ENCODE assay signal across 8 cellular contexts in the genomic region with DNA sequence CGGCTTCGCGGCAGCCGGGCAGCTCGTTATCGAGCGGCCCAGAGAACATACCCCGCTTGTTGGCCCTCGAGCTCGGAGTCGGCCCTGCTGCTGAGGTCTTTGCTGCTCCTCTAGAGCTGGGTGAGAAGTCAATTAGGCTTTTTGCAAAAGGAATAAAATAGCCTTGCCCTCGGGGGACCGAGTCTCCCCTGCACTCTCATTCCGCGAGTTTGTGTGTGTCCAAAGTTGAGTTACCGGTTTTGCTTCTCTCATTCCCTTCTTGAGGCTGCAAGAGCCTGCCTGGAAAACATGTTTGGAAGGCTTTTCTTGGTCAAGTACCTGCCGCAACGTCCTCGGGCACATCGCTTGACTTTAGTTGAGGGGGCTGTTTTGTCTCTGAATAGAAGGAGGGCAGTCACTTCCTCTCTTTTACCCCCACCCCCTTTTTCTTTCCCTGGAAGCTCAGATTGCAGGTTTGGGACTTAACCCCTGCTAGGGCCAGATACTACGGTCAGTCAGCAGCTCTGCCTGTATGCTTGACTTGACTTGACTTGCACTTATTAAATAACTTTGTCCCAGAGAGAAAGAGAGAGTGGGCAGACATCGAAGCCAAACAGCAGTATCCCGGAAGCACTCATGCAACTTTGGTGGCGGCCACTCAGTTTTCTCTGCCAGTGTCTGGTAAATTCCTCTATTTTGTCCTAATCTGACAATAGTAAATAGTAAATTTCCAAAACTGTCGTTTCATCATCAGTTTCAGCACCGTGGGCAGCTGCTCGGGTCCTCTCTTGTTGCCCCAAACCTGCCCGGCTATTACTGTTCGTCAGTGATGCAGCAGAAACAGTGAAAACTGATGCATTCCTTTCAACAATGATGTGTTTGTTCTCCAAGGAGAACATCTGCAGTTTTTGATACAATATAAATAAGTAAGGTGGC. TPM values are rescaled to one million over a fixed set of nuclear protein-coding genes. Genes with fewer than 3 reads are reported as not detected.
DNase-seq lines count a peak whose midpoint lies in the region; ATAC-seq and TF ChIP-seq lines count a peak whose summit lies in the region.

No MANE protein-coding gene starts in this region.

- peak; percentile 22 for ATAC-seq in HG02938 (IDR thresholded peaks at IDR 0.05; ENCODE audit: unreplicated experiment)

- peak overlapping the region; percentile 82 for H3K4me2 ChIP-seq in parathyroid adenoma (ENCODE audit: low read length)

- H3K27ac ChIP-seq in ACC112 (ENCODE audit: low read depth, low read length) (peak overlapping the region; percentile 87), adrenal gland (peak overlapping the region; percentile 95 to 100 (median 99)), left ventricle myocardium inferior (replicated peaks) (peak overlapping the region; percentile 100), parathyroid adenoma (peak overlapping the region; percentile 88)

- 0 to 1% (median 0%) methylated on average over 14 to 29 of the region's 29 CpGs for WGBS in adrenal gland, 4 donors

- TF ChIP-seq CTCF in GM13976 (IDR thresholded peaks at IDR 0.05; ENCODE audit: borderline replicate concordance, control extremely low read depth, extremely low read depth, insufficient read depth, missing control alignments) (no peak), adrenal gland (IDR thresholded peaks at IDR 0.05) (no peak), left ventricle myocardium inferior (IDR thresholded peaks at IDR 0.05; ENCODE audit: borderline replicate concordance) (no peak), parathyroid adenoma (IDR thresholded peaks at IDR 0.05) (no peak)

- no peak for TF ChIP-seq POLR2A in adrenal gland (IDR thresholded peaks at IDR 0.05)

- H3K9ac ChIP-seq in parathyroid adenoma, result peak overlapping the region; percentile 67

- in situ Hi-C loops in GM13976 (cut with MboI; ENCODE audit: low sequenced_read_pairs, unreplicated experiment), result no loop called here

- intact Hi-C loops in adrenal gland (cut with DNase I) (no loop called here), left ventricle myocardium inferior (cut with micrococcal nuclease) (no loop called here)

- peak overlapping the region; percentile 99 for H3K4me3 ChIP-seq in ACC112 (ENCODE audit: low read depth, low read length)
- peak overlapping the region; percentile 44 to 78 (median 76) for H3K4me3 ChIP-seq in adrenal gland
- peak overlapping the region; percentile 88 for H3K4me3 ChIP-seq in left ventricle myocardium inferior
- peak overlapping the region; percentile 94 for H3K4me3 ChIP-seq in parathyroid adenoma (ENCODE audit: low read depth, low read length)

- H3K36me3 ChIP-seq in ACC112 (ENCODE audit: insufficient read depth, low read length) (no peaks in the 10 kb centered on the region), adrenal gland (replicated peaks in 1 of 2) (no peaks in the 10 kb centered on the region), left ventricle myocardium inferior (no peaks in the 10 kb centered on the region), parathyroid adenoma (ENCODE audit: control insufficient read depth, insufficient read depth, low read length) (no peaks in the 10 kb centered on the region)

- H3K4me1 ChIP-seq in ACC112 (ENCODE audit: control insufficient read depth, insufficient read depth, low read length, unreplicated experiment), result peaks cover 42% of the 10 kb centered on the region
- H3K4me1 ChIP-seq in adrenal gland (replicated peaks in 1 of 2), result peaks cover 16 to 45% of the 10 kb centered on the region in 2 donors
- H3K4me1 ChIP-seq in left ventricle myocardium inferior, result peaks cover 59% of the 10 kb centered on the region
- peaks cover 4% of the 10 kb centered on the region for H3K4me1 ChIP-seq in parathyroid adenoma

- H2AFZ ChIP-seq in ACC112 (ENCODE audit: low read length, unreplicated experiment) (peak overlapping the region; percentile 91), parathyroid adenoma (peak overlapping the region; percentile 92)

- no peaks in the 10 kb centered on the region for H3K27me3 ChIP-seq in ACC112 (ENCODE audit: insufficient read depth, low read length)
- H3K27me3 ChIP-seq in adrenal gland, result no peaks in the 10 kb centered on the region
- no peaks in the 10 kb centered on the region for H3K27me3 ChIP-seq in left ventricle myocardium inferior (ENCODE audit: low read depth)
- H3K27me3 ChIP-seq in parathyroid adenoma (ENCODE audit: control insufficient read depth, insufficient read depth, low read length), result no peaks in the 10 kb centered on the region

- H3K9me3 ChIP-seq in adrenal gland (replicated peaks in 1 of 3), result no peaks in the 10 kb centered on the region
- H3K9me3 ChIP-seq in left ventricle myocardium inferior (replicated peaks), result no peaks in the 10 kb centered on the region
- no peaks in the 10 kb centered on the region for H3K9me3 ChIP-seq in parathyroid adenoma (ENCODE audit: control insufficient read depth, low read length)

- DNase-seq in GM13976 (ENCODE audit: low spot score) (peak; percentile 9), NCI-H526 (lab: John Stamatoyannopoulos, UW) (peak; percentile 78 to 79), adrenal gland (peak in 6 of 7 donors; percentile 23 to 58 (median 40)), left ventricle myocardium inferior (no peak), NCI-H1694 (lab: John Stamatoyannopoulos, UW) (no peak)

- H3K79me2 ChIP-seq in ACC112 (ENCODE audit: control insufficient read depth, insufficient read depth, low read length, unreplicated experiment), result peaks cover 44% of the 10 kb centered on the region
- peaks cover 41% of the 10 kb centered on the region for H3K79me2 ChIP-seq in parathyroid adenoma

RNA-seq across cellular contexts. Expression of gene RNF13, which starts 0.6 kb away (rescaled TPM):
- 100 to 1,000 TPM in 2 of 8 donors, 10 to 100 TPM in 6; 53.1 to 136 (median 77.4) TPM for total RNA-seq in adrenal gland
- 10 to 100 TPM; 28.6 to 80.8 (median 35.0) TPM for polyA plus RNA-seq in adrenal gland
- 47.7 TPM for total RNA-seq in left ventricle myocardium inferior

RNA-seq across cellular contexts. Expression of gene ANKUB1, which starts 21.3 kb away (rescaled TPM):
- total RNA-seq in adrenal gland (not detected), left ventricle myocardium inferior (not detected)
- not detected for polyA plus RNA-seq in adrenal gland

Comparison
In these comparisons a context has a peak if more than half of its experiments do, and no peak if none do; other contexts are left out.
1. DNase-seq: peak in GM13976 (single experiment), NCI-H526 (2 of 2) and adrenal gland (6 of 7); none in left ventricle myocardium inferior (single experiment) and NCI-H1694 (single experiment).
2. Peak in every context shown above with its lines, with median percentiles within 50 percentile points of each other: H3K27ac ChIP-seq and H3K4me3 ChIP-seq.